ENCODE assay signal across 9 cellular contexts in genomic region chr22:45319319-45319675, GRCh38. TPM values are rescaled to one million over a fixed set of nuclear protein-coding genes. Genes with fewer than 3 reads are reported as not detected.
DNase-seq lines count a peak whose midpoint lies in the region; ATAC-seq and TF ChIP-seq lines count a peak whose summit lies in the region.
"Had no signal": no experiment of that assay in that cellular context is flagged by ENCODE, and none has a peak within 500 bp of the region (broad histone marks: within the 10 kb centered on the region; RNA-seq: fewer than 3 reads in every experiment).

No MANE protein-coding gene starts in this region.

- CTCF ChIA-PET in PC-3 (lab: Charles Lee): no interaction called here

- no TSS peak for BruUV-seq in PC-3 (replicated peaks; lab: Mats Ljungman, UMichigan)

- TF ChIP-seq EP300 in suprapubic skin (IDR thresholded peaks at IDR 0.05): no peak

- POLR2A ChIA-PET in PC-3 (lab: Charles Lee; ENCODE audit: unreplicated experiment): no interaction called here

- H3K27ac ChIP-seq in suprapubic skin: peak overlapping the region; percentile 32
- H3K27ac ChIP-seq in PC-3 (ENCODE audit: low read length): no peak overlapping the region
- H3K27ac ChIP-seq: A549 had no signal

- 53% methylated on average over 5 of the region's 5 CpGs for WGBS in suprapubic skin

- H3K27me3 ChIP-seq in suprapubic skin (no peaks in the 10 kb centered on the region), PC-3 (ENCODE audit: low read length) (no peaks in the 10 kb centered on the region)

- H3K4me1 ChIP-seq in suprapubic skin: peaks cover 49% of the 10 kb centered on the region
- no peaks in the 10 kb centered on the region; the same call in 1 of the 2 replicates for H3K4me1 ChIP-seq in PC-3 (ENCODE audit: insufficient read depth, low read length)
- H3K4me1 ChIP-seq: A549 had no signal

- peak overlapping the region; percentile 97 for H3K27ac Mint-ChIP-seq in activated naive CD8-positive, alpha-beta T cell

- H3K9me3 ChIP-seq in suprapubic skin (no peaks in the 10 kb centered on the region), PC-3 (ENCODE audit: low read length) (no peaks in the 10 kb centered on the region)
- H3K9me3 ChIP-seq: A549 had no signal

- H3K4me1 Mint-ChIP-seq in activated naive CD8-positive, alpha-beta T cell (ENCODE audit: low read depth): peaks cover 80% of the 10 kb centered on the region

- no peaks in the 10 kb centered on the region for H3F3A ChIP-seq in PC-3 (ENCODE audit: low read length, unreplicated experiment)

- H4K20me1 ChIP-seq in PC-3 (ENCODE audit: low read length): peaks cover 11% of the 10 kb centered on the region; the same call in 1 of the 2 replicates

- DNase-seq in NCI-H82 (lab: John Stamatoyannopoulos, UW) (peak; percentile 8), NCI-H82 treated with DMSO at 0.1 percent for 48 hours (lab: John Stamatoyannopoulos, UW; ENCODE audit: unreplicated experiment) (no peak), left colon (no peak), suprapubic skin (ENCODE audit: low spot score in 2 of 2) (no peak), NCI-H526 (lab: John Stamatoyannopoulos, UW) (no peak), PC-3 (no peak), islet precursor cell (no peak)

- peak overlapping the region; percentile 88 for H3K4me3 Mint-ChIP-seq in activated naive CD8-positive, alpha-beta T cell

- H3K9me2 ChIP-seq in PC-3 (replicated peaks; ENCODE audit: low read length): no peaks in the 10 kb centered on the region

- intact Hi-C loops in left colon (cut with DNase I, micrococcal nuclease) (no loop called here), PC-3 (cut with micrococcal nuclease) (no loop called here)

- no peak overlapping the region for H3K9ac ChIP-seq in PC-3 (ENCODE audit: low read length)

- H3K4me3 ChIP-seq in suprapubic skin (no peak overlapping the region), PC-3 (ENCODE audit: low read length) (no peak overlapping the region)
- H3K4me3 ChIP-seq: A549 had no signal

- peaks cover 68% of the 10 kb centered on the region for H3K79me2 ChIP-seq in PC-3 (ENCODE audit: low read length)

- no peaks in the 10 kb centered on the region for H3K27me3 Mint-ChIP-seq in activated naive CD8-positive, alpha-beta T cell

- no peak overlapping the region for H3K4me2 ChIP-seq in PC-3 (ENCODE audit: low read length)
- H3K4me2 ChIP-seq: A549 had no signal

- ATAC-seq in left colon: peak; percentile 29
- no peak for ATAC-seq in PC-3
- ATAC-seq: A549 had no signal

- TF ChIP-seq CTCF in suprapubic skin (IDR thresholded peaks at IDR 0.05): no peak
- no peak for TF ChIP-seq CTCF in PC-3 (conservative IDR thresholded peaks at IDR 0.05; ENCODE audit: low read depth, low read length)

- no peaks in the 10 kb centered on the region for H3K9me3 Mint-ChIP-seq in activated naive CD8-positive, alpha-beta T cell (ENCODE audit: low read depth)

- no peak overlapping the region for H2AFZ ChIP-seq in PC-3 (ENCODE audit: low read length)

- H3K36me3 Mint-ChIP-seq in activated naive CD8-positive, alpha-beta T cell: peaks cover 8% of the 10 kb centered on the region

- no peak for TF ChIP-seq POLR2A in suprapubic skin (IDR thresholded peaks at IDR 0.05)

- peaks cover 21% of the 10 kb centered on the region for H3K36me3 ChIP-seq in suprapubic skin
- peaks cover 7% of the 10 kb centered on the region; the same call in 1 of the 2 replicates for H3K36me3 ChIP-seq in PC-3 (ENCODE audit: low read depth, low read length)

RNA-seq across cellular contexts. Expression of gene FAM118A, which starts 9.6 kb away (rescaled TPM):
- 10 to 100 TPM; 47.0 to 60.7 TPM for total RNA-seq in left colon
- 10 to 100 TPM; 22.7 to 65.8 (median 37.2) TPM for total RNA-seq in suprapubic skin
- 19.6 and 20.3 TPM in 2 replicates for total RNA-seq in PC-3 (2014; rRNA removed)

RNA-seq across cellular contexts. Expression of gene UPK3A, which starts 34.5 kb away (rescaled TPM):
- total RNA-seq in left colon: under 1 TPM in 1 of 2 donors, not detected in 1; 0.34 TPM
- total RNA-seq in suprapubic skin: not detected
- 1.1 TPM in 1 of 2 replicates, not detected in the other for total RNA-seq in PC-3 (2014; rRNA removed)
